Comparison of ENCODE assay signal across 10 cellular contexts in genomic region chr7:79317728-79318127, GRCh38.
DNase-seq lines count a peak whose midpoint lies in the region; ATAC-seq and TF ChIP-seq lines count a peak whose summit lies in the region.
"Had no signal": no experiment of that assay in that cellular context is flagged by ENCODE, and none has a peak within 500 bp of the region (broad histone marks: within the 10 kb centered on the region; RNA-seq: fewer than 3 reads in every experiment).

No MANE protein-coding gene starts in this region.

- H3K9me3 ChIP-seq in neural progenitor cell (ENCODE audit: low read depth) (no peaks in the 10 kb centered on the region), right cardiac atrium (ENCODE audit: control insufficient read depth, low read length) (no peaks in the 10 kb centered on the region)

- intact Hi-C loops in cardiac septum (cut with DNase I): no loop called here
- intact Hi-C loops in right cardiac atrium (cut with DNase I): no loop called here

- no peak overlapping the region for H2AFZ ChIP-seq in neural progenitor cell (replicated peaks)

- H3K27me3 ChIP-seq in neural progenitor cell (no peaks in the 10 kb centered on the region), right cardiac atrium (ENCODE audit: control insufficient read depth, insufficient read depth) (no peaks in the 10 kb centered on the region)

- H3K4me1 ChIP-seq in neural progenitor cell: no peaks in the 10 kb centered on the region
- peaks cover 2% of the 10 kb centered on the region for H3K4me1 ChIP-seq in right cardiac atrium (ENCODE audit: control insufficient read depth, insufficient read depth, low read length)

- no peaks in the 10 kb centered on the region for H3K79me2 ChIP-seq in neural progenitor cell (ENCODE audit: low read depth)

- ATAC-seq in HG03469 (IDR thresholded peaks at IDR 0.05; ENCODE audit: unreplicated experiment) (no peak), right cardiac atrium (no peak)

- no peaks in the 10 kb centered on the region for H4K20me1 ChIP-seq in neural progenitor cell (ENCODE audit: low read depth)

- H3K9ac ChIP-seq in neural progenitor cell: no peak overlapping the region

- H3K36me3 Mint-ChIP-seq in neural progenitor cell: no peaks in the 10 kb centered on the region

- peaks cover 4% of the 10 kb centered on the region for H3K4me1 Mint-ChIP-seq in neural progenitor cell

- H3K4me2 ChIP-seq in neural progenitor cell: no peak overlapping the region

- no peak overlapping the region for H3K4me3 ChIP-seq in neural progenitor cell
- no peak overlapping the region for H3K4me3 ChIP-seq in right cardiac atrium (ENCODE audit: low read length)
- H3K4me3 ChIP-seq: skin epidermis had no signal

- H3K27ac Mint-ChIP-seq in neural progenitor cell: no peak overlapping the region
- H3K27ac Mint-ChIP-seq: T-helper 1 cell treated with Interleukin-12 subunit alpha and Interleukin-12 subunit beta and Interleukin-4 antibody, amounts not matched to agents 30 μg/mL and 1 μg/mL, for 36 hours had no signal

- no peak for TF ChIP-seq CTCF in neural progenitor cell (IDR thresholded peaks at IDR 0.05)

- no peaks in the 10 kb centered on the region for H3K36me3 ChIP-seq in neural progenitor cell

- H3K9me3 Mint-ChIP-seq in neural progenitor cell: no peaks in the 10 kb centered on the region
- H3K9me3 Mint-ChIP-seq: T-helper 1 cell treated with Interleukin-12 subunit alpha and Interleukin-12 subunit beta and Interleukin-4 antibody, amounts not matched to agents 30 μg/mL and 1 μg/mL, for 36 hours had no signal

- H3K4me3 Mint-ChIP-seq in neural progenitor cell: no peak overlapping the region
- H3K4me3 Mint-ChIP-seq: T-helper 1 cell treated with Interleukin-12 subunit alpha and Interleukin-12 subunit beta and Interleukin-4 antibody, amounts not matched to agents 30 μg/mL and 1 μg/mL, for 36 hours had no signal

- DNase-seq in GM04503 (ENCODE audit: low read depth) (peak; percentile 51), NCI-H460 (ENCODE audit: extremely low read depth, low read depth) (peak; percentile 61), epithelial cell of prostate (ENCODE audit: low read depth, low spot score) (peak; percentile 75), neural progenitor cell (ENCODE audit: low spot score) (peak; percentile 4), cardiac septum (ENCODE audit: low spot score) (no peak), right cardiac atrium (no peak)
- DNase-seq: activated gamma-delta T cell treated with Interleukin-2 at 50 U/mL for 16 hours had no signal

- no peaks in the 10 kb centered on the region for H3K27me3 Mint-ChIP-seq in neural progenitor cell (ENCODE audit: insufficient read depth, low read depth)

- 64% methylated on average over 2 of the region's 2 CpGs for WGBS in right cardiac atrium

- no peaks in the 10 kb centered on the region for H3F3A ChIP-seq in neural progenitor cell (ENCODE audit: low read depth)

- H3K27ac ChIP-seq in epithelial cell of prostate (peak overlapping the region; percentile 41), neural progenitor cell (no peak overlapping the region), right cardiac atrium (ENCODE audit: low read length) (no peak overlapping the region)
- H3K27ac ChIP-seq: skin epidermis had no signal

Comparison
In these comparisons a context has a peak if more than half of its experiments do, and no peak if none do; other contexts are left out.
1. DNase-seq: peak in GM04503 (single experiment), NCI-H460 (single experiment), epithelial cell of prostate (single experiment) and neural progenitor cell (single experiment); none in cardiac septum (single experiment) and right cardiac atrium (0 of 3).